Comparison of ENCODE assay signal across 14 cellular contexts in genomic region chr4:22190855-22191254, GRCh38.
DNase-seq lines count a peak whose midpoint lies in the region; TF ChIP-seq lines count a peak whose summit lies in the region.
"Had no signal": no experiment of that assay in that cellular context is flagged by ENCODE, and none has a peak within 500 bp of the region (broad histone marks: within the 10 kb centered on the region; RNA-seq: fewer than 3 reads in every experiment).

No MANE protein-coding gene starts in this region.

- H3K23ac ChIP-seq in mesenchymal stem cell (ENCODE audit: low read length in 2 of 2), result no peak overlapping the region

- H2AFZ ChIP-seq in mesenchymal stem cell (ENCODE audit: low read depth, low read length), result no peak overlapping the region

- DNase-seq in COLO829 (ENCODE audit: low spot score) (peak; percentile 31), M059J (ENCODE audit: low read depth) (peak; percentile 94), cardiac fibroblast (ENCODE audit: low read depth in 2 of 2) (peak; percentile 67 to 74), mesenchymal stem cell (peak; percentile 53), dorsolateral prefrontal cortex (no peak), head of caudate nucleus (no peak), SKM-1 treated with dmso at 0.1 percent for 144 hours (lab: John Stamatoyannopoulos, UW; ENCODE audit: unreplicated experiment) (no peak), T-helper 1 cell (no peak)
- DNase-seq: activated CD4-positive, CD25-positive, alpha-beta regulatory T cell; activated T-cell treated with anti-CD3 and anti-CD28 coated beads, Interleukin-2, amount 50 U/mL, for 4 hours; left cardiac atrium; RPMI8226; stimulated activated CD4-positive, alpha-beta T cell treated with anti-CD3 and anti-CD28 coated beads, Interleukin-15, amount 100 ng/mL, for 24 hours had no signal

- no peak overlapping the region for H2BK5ac ChIP-seq in mesenchymal stem cell (ENCODE audit: low read depth, low read length, poor library complexity, severe bottlenecking)

- H3K79me1 ChIP-seq in mesenchymal stem cell (replicated peaks; ENCODE audit: low read length, poor library complexity, severe bottlenecking), result no peaks in the 10 kb centered on the region

- no peak overlapping the region for H3K4me2 ChIP-seq in mesenchymal stem cell (ENCODE audit: low read length, poor library complexity, severe bottlenecking)

- TF ChIP-seq CTCF in cardiac fibroblast (IDR thresholded peaks at IDR 0.05; ENCODE audit: low read depth, low read length), result no peak
- no peak for TF ChIP-seq CTCF in dorsolateral prefrontal cortex (IDR thresholded peaks at IDR 0.05 in 54 of 56, conservative IDR thresholded peaks at IDR 0.05 in 2 of 56; ENCODE audit: low read depth in 1 of 56, partially characterized antibody in 56 of 56)

- H2BK15ac ChIP-seq in mesenchymal stem cell (ENCODE audit: low read depth, poor library complexity, severe bottlenecking), result no peak overlapping the region

- no peak overlapping the region for H3K27ac ChIP-seq in mesenchymal stem cell (ENCODE audit: low read length, poor library complexity, severe bottlenecking)
- no peak overlapping the region for H3K27ac ChIP-seq in dorsolateral prefrontal cortex
- H3K27ac ChIP-seq: cardiac muscle cell had no signal

- no peaks in the 10 kb centered on the region for H3K36me3 ChIP-seq in mesenchymal stem cell (ENCODE audit: control insufficient read depth in 1 of 2, insufficient read depth in 2 of 2, low read depth in 1 of 2, low read length in 2 of 2)
- H3K36me3 ChIP-seq: cardiac muscle cell had no signal

- H3K4me1 ChIP-seq in mesenchymal stem cell (ENCODE audit: control insufficient read depth, insufficient read depth, low read depth, low read length), result peaks cover 10% of the 10 kb centered on the region

- H3K27me3 ChIP-seq in mesenchymal stem cell (ENCODE audit: control insufficient read depth in 1 of 2, insufficient read depth in 1 of 2, low read length in 2 of 2), result no peaks in the 10 kb centered on the region
- H3K27me3 ChIP-seq in dorsolateral prefrontal cortex, result no peaks in the 10 kb centered on the region
- H3K27me3 ChIP-seq: cardiac muscle cell had no signal

- H3K18ac ChIP-seq in mesenchymal stem cell (ENCODE audit: low read depth in 1 of 2, low read length in 2 of 2), result no peak overlapping the region

- no peak overlapping the region for H4K91ac ChIP-seq in mesenchymal stem cell (ENCODE audit: low read length)

- intact Hi-C loops in dorsolateral prefrontal cortex (cut with DNase I) (no loop called here), head of caudate nucleus (cut with DNase I) (no loop called here)

- no peaks in the 10 kb centered on the region for H3K9me3 ChIP-seq in mesenchymal stem cell (ENCODE audit: control insufficient read depth, low read length)

- no peak overlapping the region for H2BK120ac ChIP-seq in mesenchymal stem cell (ENCODE audit: low read depth, low read length)

- H3K9ac ChIP-seq in mesenchymal stem cell (ENCODE audit: low read length), result peak overlapping the region; percentile 19

- H2AK5ac ChIP-seq in mesenchymal stem cell (ENCODE audit: low read length, severe bottlenecking), result no peak overlapping the region

- 100% methylated on average over 1 of the region's 1 CpG for WGBS in mesenchymal stem cell

- H3K4me3 ChIP-seq in cardiac fibroblast (replicated peaks in 1 of 2; ENCODE audit: low read depth in 2 of 2, low read length in 2 of 2), result no peak overlapping the region
- H3K4me3 ChIP-seq in mesenchymal stem cell (ENCODE audit: insufficient read depth in 1 of 2, low read depth in 1 of 2, low read length in 2 of 2), result no peak overlapping the region
- H3K4me3 ChIP-seq in dorsolateral prefrontal cortex, result no peak overlapping the region
- H3K4me3 ChIP-seq: cardiac muscle cell had no signal

- H4K8ac ChIP-seq in mesenchymal stem cell (ENCODE audit: low read length), result no peak overlapping the region

- no peak overlapping the region for H2BK12ac ChIP-seq in mesenchymal stem cell (ENCODE audit: low read length in 2 of 2)

- H3K14ac ChIP-seq in mesenchymal stem cell (ENCODE audit: low read length in 2 of 2), result no peak overlapping the region

- no peak overlapping the region for H3K4ac ChIP-seq in mesenchymal stem cell (ENCODE audit: low read depth in 1 of 2, low read length in 2 of 2)

Comparison
In these comparisons a context has a peak if more than half of its experiments do, and no peak if none do; other contexts are left out.
1. DNase-seq: peak in COLO829 (single experiment), M059J (single experiment), cardiac fibroblast (2 of 2) and mesenchymal stem cell (single experiment); none in dorsolateral prefrontal cortex (0 of 10), head of caudate nucleus (0 of 42), SKM-1 treated with dmso at 0.1 percent for 144 hours (single experiment) and T-helper 1 cell (0 of 5).